ENCODE assay signal across 18 cellular contexts in genomic region chr20:16576219-16576618, GRCh38. TPM values are rescaled to one million over a fixed set of nuclear protein-coding genes. Genes with fewer than 3 reads are reported as not detected.
A peak's percentile ranks its signal among the peaks of the same experiment; 100 is the strongest.
DNase-seq lines count a peak whose midpoint lies in the region; ATAC-seq and TF ChIP-seq lines count a peak whose summit lies in the region.
"Had no signal": no experiment of that assay in that cellular context is flagged by ENCODE, and none has a peak within 500 bp of the region (broad histone marks: within the 10 kb centered on the region; RNA-seq: fewer than 3 reads in every experiment).

No MANE protein-coding gene starts in this region.

- H3K36me3 ChIP-seq in IMR-90 (ENCODE audit: control insufficient read depth, insufficient read depth, low read length), result no peaks in the 10 kb centered on the region
- H3K36me3 ChIP-seq in smooth muscle cell (ENCODE audit: low read depth), result no peaks in the 10 kb centered on the region

- H4K91ac ChIP-seq in IMR-90 (ENCODE audit: insufficient read depth, low read depth, low read length), result no peak overlapping the region

- H4K5ac ChIP-seq in IMR-90 (ENCODE audit: low read depth, low read length), result no peak overlapping the region

- POLR2A ChIA-PET in IMR-90 (lab: Charles Lee; ENCODE audit: unreplicated experiment), result no interaction called here

- H3K23ac ChIP-seq in IMR-90 (ENCODE audit: low read depth, low read length), result no peak overlapping the region

- intact Hi-C loops in IMR-90 (cut with micrococcal nuclease), result loop anchor here (10.0 kb wide), 1 partner anchor 159 kb away; the partner anchor contains the start of gene SNRPB2

- H2AFZ ChIP-seq in IMR-90 (replicated peaks; ENCODE audit: low read length, poor library complexity), result peak overlapping the region; percentile 8
- H2AFZ ChIP-seq in smooth muscle cell (ENCODE audit: low read depth), result peak overlapping the region; percentile 85

- H3K4ac ChIP-seq in IMR-90 (ENCODE audit: low read depth, low read length), result no peak overlapping the region

- no peak overlapping the region for H3K18ac ChIP-seq in IMR-90 (ENCODE audit: low read depth, low read length)

- in situ Hi-C loops in IMR-90 (cut with MboI; ENCODE audit: low sequenced_read_pairs), result no loop called here

- no peaks in the 10 kb centered on the region for H3K9me3 Mint-ChIP-seq in activated naive CD8-positive, alpha-beta T cell (ENCODE audit: low read depth)
- H3K9me3 Mint-ChIP-seq in activated naive CD8-positive, alpha-beta T cell treated with anti-CD3 and anti-CD28 coated beads for 36 hours, result no peaks in the 10 kb centered on the region
- H3K9me3 Mint-ChIP-seq in central memory CD8-positive, alpha-beta T cell, result no peaks in the 10 kb centered on the region
- H3K9me3 Mint-ChIP-seq: memory B cell had no signal

- no peak overlapping the region for H3K27ac Mint-ChIP-seq in activated naive CD8-positive, alpha-beta T cell
- H3K27ac Mint-ChIP-seq in activated naive CD8-positive, alpha-beta T cell treated with anti-CD3 and anti-CD28 coated beads for 36 hours, result no peak overlapping the region
- H3K27ac Mint-ChIP-seq in central memory CD8-positive, alpha-beta T cell (ENCODE audit: low read depth), result no peak overlapping the region

- TF ChIP-seq POLR2A in IMR-90 (IDR thresholded peaks at IDR 0.05; ENCODE audit: low read depth, low read length), result no peak

- H3K79me1 ChIP-seq in IMR-90 (ENCODE audit: low read depth in 1 of 2, low read length in 2 of 2), result peaks cover 1 to 11% of the 10 kb centered on the region in 2 experiments; a peak in 2 of 4 replicates

- no peak overlapping the region for H2AK5ac ChIP-seq in IMR-90 (ENCODE audit: low read depth, low read length)

- no peak for TF ChIP-seq RAD21 in IMR-90 (IDR thresholded peaks at IDR 0.05; ENCODE audit: low read length)

- no peaks in the 10 kb centered on the region for H3K27me3 Mint-ChIP-seq in activated naive CD8-positive, alpha-beta T cell
- peaks cover 12% of the 10 kb centered on the region for H3K27me3 Mint-ChIP-seq in activated naive CD8-positive, alpha-beta T cell treated with anti-CD3 and anti-CD28 coated beads for 36 hours
- peaks cover 6% of the 10 kb centered on the region for H3K27me3 Mint-ChIP-seq in central memory CD8-positive, alpha-beta T cell
- H3K27me3 Mint-ChIP-seq: memory B cell had no signal

- H3K4me1 ChIP-seq in IMR-90 (ENCODE audit: control insufficient read depth, insufficient read depth, low read length) (peaks cover 14% of the 10 kb centered on the region), smooth muscle cell (ENCODE audit: low read depth) (peaks cover 22% of the 10 kb centered on the region)

- no peak overlapping the region for H3K14ac ChIP-seq in IMR-90 (replicated peaks; ENCODE audit: low read depth, low read length)

- no peak overlapping the region for H2BK120ac ChIP-seq in IMR-90 (ENCODE audit: low read depth, low read length)

- H3K4me2 ChIP-seq in IMR-90 (ENCODE audit: low read depth, low read length) (no peak overlapping the region), smooth muscle cell (no peak overlapping the region)

- H4K20me1 ChIP-seq in IMR-90 (ENCODE audit: insufficient read depth, low read length) (no peaks in the 10 kb centered on the region), smooth muscle cell (ENCODE audit: low read depth) (no peaks in the 10 kb centered on the region)

- H3K56ac ChIP-seq in IMR-90 (ENCODE audit: extremely low read depth, insufficient read depth, low read length), result no peak overlapping the region

- BruUV-seq in IMR-90 (replicated peaks; lab: Mats Ljungman, UMichigan), result no TSS peak

- no peak overlapping the region for H4K8ac ChIP-seq in IMR-90 (ENCODE audit: low read depth in 2 of 2, low read length in 2 of 2)

- H3K36me3 Mint-ChIP-seq in activated naive CD8-positive, alpha-beta T cell, result peaks cover 2% of the 10 kb centered on the region
- H3K36me3 Mint-ChIP-seq in activated naive CD8-positive, alpha-beta T cell treated with anti-CD3 and anti-CD28 coated beads for 36 hours, result peaks cover 2% of the 10 kb centered on the region
- peaks cover 6% of the 10 kb centered on the region for H3K36me3 Mint-ChIP-seq in central memory CD8-positive, alpha-beta T cell (ENCODE audit: insufficient read depth)
- H3K36me3 Mint-ChIP-seq: CD4-positive, CD25-positive, alpha-beta regulatory T cell; memory B cell had no signal

- no peak overlapping the region for H2BK5ac ChIP-seq in IMR-90 (ENCODE audit: low read depth, low read length, poor library complexity, severe bottlenecking)

- dilution Hi-C loops in IMR-90 (cut with HindIII; ENCODE audit: low sequenced_read_pairs, unreplicated experiment), result no loop called here

- no CpG with 5 or more reads among the region's 8 CpGs for WGBS in IMR-90 (ENCODE audit: extremely low coverage in 2 of 2, insufficient read length in 1 of 2), 2 experiments
- 96% methylated on average over 8 of the region's 8 CpGs for WGBS in smooth muscle cell (ENCODE audit: low lambda C conversion rate)

- H3K79me2 ChIP-seq in smooth muscle cell (ENCODE audit: low read depth), result no peaks in the 10 kb centered on the region

- H3K9me1 ChIP-seq in IMR-90 (ENCODE audit: insufficient read depth, low read length), result peaks cover 4% of the 10 kb centered on the region; the same call in 1 of the 2 replicates

- H3K9me3 ChIP-seq in IMR-90 (ENCODE audit: control insufficient read depth, insufficient read depth, low read length), result no peaks in the 10 kb centered on the region
- H3K9me3 ChIP-seq in smooth muscle cell (replicated peaks; ENCODE audit: low read depth), result no peaks in the 10 kb centered on the region

- CTCF ChIA-PET in IMR-90 (lab: Yijun Ruan, JAX), result no interaction called here

- H3K4me1 Mint-ChIP-seq in activated naive CD8-positive, alpha-beta T cell (ENCODE audit: low read depth), result peaks cover 39% of the 10 kb centered on the region
- H3K4me1 Mint-ChIP-seq in activated naive CD8-positive, alpha-beta T cell treated with anti-CD3 and anti-CD28 coated beads for 36 hours, result peaks cover 14% of the 10 kb centered on the region
- H3K4me1 Mint-ChIP-seq in central memory CD8-positive, alpha-beta T cell, result peaks cover 25% of the 10 kb centered on the region

- DNase-seq in activated naive CD8-positive, alpha-beta T cell treated with anti-CD3 and anti-CD28 coated beads for 36 hours, result no peak
- DNase-seq in IMR-90 (no peak), smooth muscle cell (lab: John Stamatoyannopoulos, UW; ENCODE audit: unreplicated experiment) (no peak), NCI-H2171 (lab: John Stamatoyannopoulos, UW) (no peak)
- DNase-seq in central memory CD8-positive, alpha-beta T cell (ENCODE audit: low spot score in 2 of 2), result no peak
- DNase-seq: activated CD4-positive, alpha-beta T cell treated with anti-CD3 and anti-CD28 coated beads for 48 hours; CD4-positive, CD25-positive, alpha-beta regulatory T cell; DMS79; GOT3; KG1; NCI-H2029 treated with DMSO at 0.1 percent for 48 hours; NCI-H524; right cardiac atrium; SW 1271 had no signal

- H2AK9ac ChIP-seq in IMR-90 (replicated peaks; ENCODE audit: low read depth, low read length, poor library complexity), result peak overlapping the region; percentile 33

- H3K27ac ChIP-seq in IMR-90 (ENCODE audit: insufficient read depth, low read length), result no peak overlapping the region
- H3K27ac ChIP-seq in smooth muscle cell (ENCODE audit: low read depth), result no peak overlapping the region

- H2BK20ac ChIP-seq in IMR-90 (ENCODE audit: low read depth, low read length), result no peak overlapping the region

- no peaks in the 10 kb centered on the region for H3K27me3 ChIP-seq in IMR-90 (ENCODE audit: control insufficient read depth, insufficient read depth, low read length)
- no peaks in the 10 kb centered on the region for H3K27me3 ChIP-seq in smooth muscle cell (ENCODE audit: low read depth)

- TF ChIP-seq CTCF in IMR-90 (conservative IDR thresholded peaks at IDR 0.05; ENCODE audit: low read depth, low read length) (no peak), smooth muscle cell (IDR thresholded peaks at IDR 0.05; ENCODE audit: borderline replicate concordance, insufficient read depth, poor library complexity, severe bottlenecking) (no peak)

- no peak overlapping the region for H3K9ac ChIP-seq in IMR-90 (ENCODE audit: low read depth, low read length)
- H3K9ac ChIP-seq in smooth muscle cell (ENCODE audit: low read depth), result no peak overlapping the region

- H3K4me3 Mint-ChIP-seq in activated naive CD8-positive, alpha-beta T cell, result peak overlapping the region; percentile 97
- H3K4me3 Mint-ChIP-seq in activated naive CD8-positive, alpha-beta T cell treated with anti-CD3 and anti-CD28 coated beads for 36 hours, result no peak overlapping the region
- peak overlapping the region; percentile 6 for H3K4me3 Mint-ChIP-seq in central memory CD8-positive, alpha-beta T cell

- H3K4me3 ChIP-seq in IMR-90 (ENCODE audit: insufficient read depth, low read depth, low read length), result no peak overlapping the region
- no peak overlapping the region for H3K4me3 ChIP-seq in smooth muscle cell

- ATAC-seq in IMR-90 (ENCODE audit: low read depth) (no peak), GM21786 (IDR thresholded peaks at IDR 0.05; ENCODE audit: unreplicated experiment) (no peak), HG02759 (IDR thresholded peaks at IDR 0.05; ENCODE audit: unreplicated experiment) (no peak)
- ATAC-seq in central memory CD8-positive, alpha-beta T cell (replicated peaks; ENCODE audit: extremely low read depth, poor library complexity, severe bottlenecking), result no peak
- ATAC-seq: right cardiac atrium had no signal

- no peaks in the 10 kb centered on the region for H3F3A ChIP-seq in smooth muscle cell (ENCODE audit: low read depth)

- no peak overlapping the region for H2BK15ac ChIP-seq in IMR-90 (ENCODE audit: low read depth, low read length)

TF ChIP-seq in IMR-90, 13 proteins besides CTCF, POLR2A, EP300 and RAD21 (continues in another document):
- TF ChIP-seq, protein P1, sequence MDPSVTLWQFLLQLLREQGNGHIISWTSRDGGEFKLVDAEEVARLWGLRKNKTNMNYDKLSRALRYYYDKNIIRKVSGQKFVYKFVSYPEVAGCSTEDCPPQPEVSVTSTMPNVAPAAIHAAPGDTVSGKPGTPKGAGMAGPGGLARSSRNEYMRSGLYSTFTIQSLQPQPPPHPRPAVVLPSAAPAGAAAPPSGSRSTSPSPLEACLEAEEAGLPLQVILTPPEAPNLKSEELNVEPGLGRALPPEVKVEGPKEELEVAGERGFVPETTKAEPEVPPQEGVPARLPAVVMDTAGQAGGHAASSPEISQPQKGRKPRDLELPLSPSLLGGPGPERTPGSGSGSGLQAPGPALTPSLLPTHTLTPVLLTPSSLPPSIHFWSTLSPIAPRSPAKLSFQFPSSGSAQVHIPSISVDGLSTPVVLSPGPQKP (IDR thresholded peaks at IDR 0.05; ENCODE audit: borderline replicate concordance, low read depth, low read length), result no peak
- TF ChIP-seq CHD1 (IDR thresholded peaks at IDR 0.05; ENCODE audit: low read depth, low read length) (no peak), MXI1 (IDR thresholded peaks at IDR 0.05; ENCODE audit: borderline replicate concordance, low read depth, low read length) (no peak), RCOR1 (IDR thresholded peaks at IDR 0.05; ENCODE audit: insufficient replicate concordance, low read length) (no peak)

RNA-seq across cellular contexts. Expression of gene KIF16B, which starts 3.0 kb away (rescaled TPM):
- total RNA-seq in activated naive CD8-positive, alpha-beta T cell treated with anti-CD3 and anti-CD28 coated beads for 36 hours, result 1 to 10 TPM; 4.8 to 4.9 TPM
- total RNA-seq in IMR-90 (2012; rRNA removed) (10.0 and 10.6 TPM in 2 replicates), smooth muscle cell (10.4 and 12.9 TPM in 2 replicates)
- polyA plus RNA-seq in IMR-90 (2012; rRNA removed) (3.3 and 4.7 TPM in 2 replicates), smooth muscle cell (3.6 and 6.9 TPM in 2 replicates)
- polyA plus RNA-seq in IMR-90 (2012; cell fraction: cytosol; rRNA removed), result 1.5 and 2.0 TPM in 2 replicates
- polyA plus RNA-seq in IMR-90 (2012; cell fraction: nucleus; rRNA removed; ENCODE audit: low replicate concordance), result 3.1 and 10.6 TPM in 2 replicates
